8 cellular contexts compared by ENCODE assay signal in the genomic region with DNA sequence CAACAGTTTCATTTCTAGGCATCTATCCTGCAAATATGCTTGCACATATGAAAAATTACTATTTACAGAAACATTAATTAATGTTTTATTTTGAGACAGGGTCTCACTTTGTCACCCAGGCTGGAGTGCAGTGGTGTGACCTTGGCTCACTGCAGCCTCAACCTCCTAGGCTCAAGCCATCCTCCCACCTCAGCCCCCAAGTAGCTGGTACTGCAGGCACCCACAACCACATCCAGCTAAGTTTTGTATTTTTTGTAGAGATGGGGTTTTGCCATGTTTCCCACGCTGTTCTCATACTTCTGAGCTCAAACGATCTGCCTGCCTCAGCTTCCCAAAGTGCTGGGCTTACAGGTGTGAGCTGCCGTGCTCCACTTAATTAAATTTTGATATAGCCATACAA.
A peak's percentile ranks its signal among the peaks of the same experiment; 100 is the strongest.
DNase-seq lines count a peak whose midpoint lies in the region; ATAC-seq and TF ChIP-seq lines count a peak whose summit lies in the region.
"Not testable (repeated sequence)": the region's sequence is repeated elsewhere in the genome, so short reads cannot be mapped to it uniquely, and the experiment has no call there.

No MANE protein-coding gene starts in this region.

- H3K27me3 Mint-ChIP-seq in activated CD4-positive, alpha-beta T cell treated with anti-CD3 and anti-CD28 coated beads, Interleukin-2, amount 10 ng/mL, durations not matched to agents 24 days and 14 days; activated CD8-positive, alpha-beta T cell treated with anti-CD3 and anti-CD28 coated beads for 36 hours; activated CD8-positive, alpha-beta memory T cell treated with anti-CD3 and anti-CD28 coated beads, Interleukin-2, amount 10 ng/mL, durations not matched to agents 7 days and 5 days; stimulated activated naive CD8-positive, alpha-beta T cell treated with anti-CD3 and anti-CD28 coated beads, Interleukin-15, amount 100 ng/mL, for 72 hours: not testable (repeated sequence)
- H3K27me3 Mint-ChIP-seq in osteocyte (ENCODE audit: unreplicated experiment) (peaks cover 19% of the 10 kb centered on the region), type B pancreatic cell (peaks cover 20% of the 10 kb centered on the region)

- not testable (repeated sequence) for H3K27ac ChIP-seq in osteoblast (ENCODE audit: low read depth, low read length)

- not testable (repeated sequence) for H3K27me3 ChIP-seq in osteoblast (ENCODE audit: insufficient read depth, low read length)

- not testable (repeated sequence) for ATAC-seq in activated CD8-positive, alpha-beta T cell treated with anti-CD3 and anti-CD28 coated beads for 36 hours
- ATAC-seq in activated CD8-positive, alpha-beta memory T cell treated with anti-CD3 and anti-CD28 coated beads, Interleukin-2, amount 10 ng/mL, durations not matched to agents 7 days and 5 days = peak; percentile 58
- ATAC-seq in stimulated activated effector memory CD8-positive, alpha-beta T cell treated with anti-CD3 and anti-CD28 coated beads, Interleukin-12 subunit alpha, Interleukin-12 subunit beta, amount 100 ng/mL, for 72 hours = peak; percentile 42
- peak; percentile 39 for ATAC-seq in stimulated activated naive CD8-positive, alpha-beta T cell treated with anti-CD3 and anti-CD28 coated beads, Interleukin-15, amount 100 ng/mL, for 72 hours

- peaks cover 14% of the 10 kb centered on the region for H3K9me3 Mint-ChIP-seq in activated CD4-positive, alpha-beta T cell treated with anti-CD3 and anti-CD28 coated beads, Interleukin-2, amount 10 ng/mL, durations not matched to agents 24 days and 14 days
- not testable (repeated sequence) for H3K9me3 Mint-ChIP-seq in activated CD8-positive, alpha-beta T cell treated with anti-CD3 and anti-CD28 coated beads for 36 hours; activated CD8-positive, alpha-beta memory T cell treated with anti-CD3 and anti-CD28 coated beads, Interleukin-2, amount 10 ng/mL, durations not matched to agents 7 days and 5 days (ENCODE audit: low read depth); osteocyte (ENCODE audit: unreplicated experiment); stimulated activated effector memory CD8-positive, alpha-beta T cell treated with anti-CD3 and anti-CD28 coated beads, Interleukin-12 subunit alpha, Interleukin-12 subunit beta, amount 100 ng/mL, for 72 hours; type B pancreatic cell
- peaks cover 14 to 21% of the 10 kb centered on the region in 2 donors for H3K9me3 Mint-ChIP-seq in stimulated activated naive CD8-positive, alpha-beta T cell treated with anti-CD3 and anti-CD28 coated beads, Interleukin-15, amount 100 ng/mL, for 72 hours

- intact Hi-C loops in activated CD4-positive, alpha-beta T cell treated with anti-CD3 and anti-CD28 coated beads, Interleukin-2, amount 10 ng/mL, durations not matched to agents 24 days and 14 days (cut with micrococcal nuclease); activated CD8-positive, alpha-beta T cell treated with anti-CD3 and anti-CD28 coated beads for 36 hours (cut with micrococcal nuclease): not testable (repeated sequence)

- H3K9me3 ChIP-seq in osteoblast (ENCODE audit: low read depth, low read length) = not testable (repeated sequence)

- CTCF ChIA-PET in activated CD8-positive, alpha-beta T cell treated with anti-CD3 and anti-CD28 coated beads for 36 hours (lab: Charles Lee) = interaction anchor here (1.3 kb wide), 1 partner anchor 80 kb away, joined by 5 read pairs; no protein-coding TSS in a partner anchor
- CTCF ChIA-PET in activated CD8-positive, alpha-beta memory T cell treated with anti-CD3 and anti-CD28 coated beads, Interleukin-2, amount 10 ng/mL, durations not matched to agents 7 days and 5 days (lab: Charles Lee) = interaction anchor here (0.6 to 1.3 kb wide), 2 partner anchors 32 to 462 kb away, joined by 3 read pairs; a partner anchor contains a TSS

- H3K36me3 Mint-ChIP-seq in activated CD4-positive, alpha-beta T cell treated with anti-CD3 and anti-CD28 coated beads, Interleukin-2, amount 10 ng/mL, durations not matched to agents 24 days and 14 days (ENCODE audit: low read depth); activated CD8-positive, alpha-beta T cell treated with anti-CD3 and anti-CD28 coated beads for 36 hours (ENCODE audit: low read depth); osteocyte (ENCODE audit: unreplicated experiment); stimulated activated effector memory CD8-positive, alpha-beta T cell treated with anti-CD3 and anti-CD28 coated beads, Interleukin-12 subunit alpha, Interleukin-12 subunit beta, amount 100 ng/mL, for 72 hours; type B pancreatic cell: not testable (repeated sequence)
- peaks cover 18% of the 10 kb centered on the region for H3K36me3 Mint-ChIP-seq in activated CD8-positive, alpha-beta memory T cell treated with anti-CD3 and anti-CD28 coated beads, Interleukin-2, amount 10 ng/mL, durations not matched to agents 7 days and 5 days

- POLR2A ChIA-PET in activated CD8-positive, alpha-beta T cell treated with anti-CD3 and anti-CD28 coated beads for 36 hours (lab: Charles Lee) = not testable (repeated sequence)

- H3K36me3 ChIP-seq in osteoblast (ENCODE audit: insufficient read depth, low read length) = not testable (repeated sequence)

- not testable (repeated sequence) for H3K4me1 Mint-ChIP-seq in activated CD4-positive, alpha-beta T cell treated with anti-CD3 and anti-CD28 coated beads, Interleukin-2, amount 10 ng/mL, durations not matched to agents 24 days and 14 days; activated CD8-positive, alpha-beta T cell treated with anti-CD3 and anti-CD28 coated beads for 36 hours (ENCODE audit: low read depth); osteocyte (ENCODE audit: unreplicated experiment); stimulated activated effector memory CD8-positive, alpha-beta T cell treated with anti-CD3 and anti-CD28 coated beads, Interleukin-12 subunit alpha, Interleukin-12 subunit beta, amount 100 ng/mL, for 72 hours; stimulated activated naive CD8-positive, alpha-beta T cell treated with anti-CD3 and anti-CD28 coated beads, Interleukin-15, amount 100 ng/mL, for 72 hours; type B pancreatic cell (ENCODE audit: unreplicated experiment)
- H3K4me1 Mint-ChIP-seq in activated CD8-positive, alpha-beta memory T cell treated with anti-CD3 and anti-CD28 coated beads, Interleukin-2, amount 10 ng/mL, durations not matched to agents 7 days and 5 days = peaks cover 10% of the 10 kb centered on the region

- H3K27ac Mint-ChIP-seq in activated CD4-positive, alpha-beta T cell treated with anti-CD3 and anti-CD28 coated beads, Interleukin-2, amount 10 ng/mL, durations not matched to agents 24 days and 14 days; activated CD8-positive, alpha-beta T cell treated with anti-CD3 and anti-CD28 coated beads for 36 hours; activated CD8-positive, alpha-beta memory T cell treated with anti-CD3 and anti-CD28 coated beads, Interleukin-2, amount 10 ng/mL, durations not matched to agents 7 days and 5 days; osteocyte (ENCODE audit: unreplicated experiment); stimulated activated effector memory CD8-positive, alpha-beta T cell treated with anti-CD3 and anti-CD28 coated beads, Interleukin-12 subunit alpha, Interleukin-12 subunit beta, amount 100 ng/mL, for 72 hours; type B pancreatic cell: not testable (repeated sequence)
- H3K27ac Mint-ChIP-seq in stimulated activated naive CD8-positive, alpha-beta T cell treated with anti-CD3 and anti-CD28 coated beads, Interleukin-15, amount 100 ng/mL, for 72 hours = peak overlapping the region in 1 of 2 donors; percentile 85

- H3K4me1 ChIP-seq in osteoblast (ENCODE audit: insufficient read depth, low read length) = not testable (repeated sequence)

- not testable (repeated sequence) for TF ChIP-seq CTCF in activated CD8-positive, alpha-beta T cell treated with anti-CD3 and anti-CD28 coated beads for 36 hours (IDR thresholded peaks at IDR 0.05); osteoblast (IDR thresholded peaks at IDR 0.05; ENCODE audit: extremely low read depth, low read depth, low read length); osteocyte (IDR thresholded peaks at IDR 0.05); type B pancreatic cell (conservative IDR thresholded peaks at IDR 0.05)

- DNase-seq in activated CD4-positive, alpha-beta T cell treated with anti-CD3 and anti-CD28 coated beads, Interleukin-2, amount 10 ng/mL, durations not matched to agents 24 days and 14 days = peak; percentile 49
- DNase-seq in activated CD8-positive, alpha-beta T cell treated with anti-CD3 and anti-CD28 coated beads for 36 hours = peak; percentile 7
- peak; percentile 54 for DNase-seq in activated CD8-positive, alpha-beta memory T cell treated with anti-CD3 and anti-CD28 coated beads, Interleukin-2, amount 10 ng/mL, durations not matched to agents 7 days and 5 days
- DNase-seq in osteoblast (ENCODE audit: insufficient read length, low spot score, missing footprints) (peak; percentile 41), osteocyte (ENCODE audit: extremely low spot score, unreplicated experiment) (peak; percentile 30), type B pancreatic cell (ENCODE audit: extremely low spot score, unreplicated experiment) (peak; percentile 6)
- DNase-seq in stimulated activated effector memory CD8-positive, alpha-beta T cell treated with anti-CD3 and anti-CD28 coated beads, Interleukin-12 subunit alpha, Interleukin-12 subunit beta, amount 100 ng/mL, for 72 hours (ENCODE audit: low spot score in 2 of 2) = peak in 1 of 2 donors; percentile 47
- DNase-seq in stimulated activated naive CD8-positive, alpha-beta T cell treated with anti-CD3 and anti-CD28 coated beads, Interleukin-15, amount 100 ng/mL, for 72 hours = not testable (repeated sequence)

- not testable (repeated sequence) for H4K20me1 ChIP-seq in osteoblast (ENCODE audit: insufficient read depth, low read length)

- not testable (repeated sequence) for H3K4me2 ChIP-seq in osteoblast (ENCODE audit: insufficient read depth, low read length)

- not testable (repeated sequence) for H3K4me3 Mint-ChIP-seq in activated CD4-positive, alpha-beta T cell treated with anti-CD3 and anti-CD28 coated beads, Interleukin-2, amount 10 ng/mL, durations not matched to agents 24 days and 14 days; activated CD8-positive, alpha-beta T cell treated with anti-CD3 and anti-CD28 coated beads for 36 hours; activated CD8-positive, alpha-beta memory T cell treated with anti-CD3 and anti-CD28 coated beads, Interleukin-2, amount 10 ng/mL, durations not matched to agents 7 days and 5 days; osteocyte (ENCODE audit: unreplicated experiment); stimulated activated effector memory CD8-positive, alpha-beta T cell treated with anti-CD3 and anti-CD28 coated beads, Interleukin-12 subunit alpha, Interleukin-12 subunit beta, amount 100 ng/mL, for 72 hours; stimulated activated naive CD8-positive, alpha-beta T cell treated with anti-CD3 and anti-CD28 coated beads, Interleukin-15, amount 100 ng/mL, for 72 hours; type B pancreatic cell

- not testable (repeated sequence) for H3K4me3 ChIP-seq in osteoblast (ENCODE audit: insufficient read depth, low read length)

- H2AFZ ChIP-seq in osteoblast (ENCODE audit: low read length) = not testable (repeated sequence)

- not testable (repeated sequence) for H3K79me2 ChIP-seq in osteoblast (ENCODE audit: insufficient read depth, low read length)
